8 cellular contexts compared by ENCODE assay signal in genomic region chr1:87335175-87335992, GRCh38. TPM values are rescaled to one million over a fixed set of nuclear protein-coding genes. Genes with fewer than 3 reads are reported as not detected.
DNase-seq lines count a peak whose midpoint lies in the region; ATAC-seq and TF ChIP-seq lines count a peak whose summit lies in the region.

No MANE protein-coding gene starts in this region.

- peaks cover 44 to 47% of the 10 kb centered on the region in 2 experiments for H3K4me1 ChIP-seq in neutrophil (ENCODE audit: control insufficient read depth in 1 of 2, insufficient read depth in 1 of 2, low read depth in 1 of 2, low read length in 1 of 2)
- peaks cover 37% of the 10 kb centered on the region for H3K4me1 ChIP-seq in upper lobe of right lung

- ATAC-seq in GM19463 (IDR thresholded peaks at IDR 0.05; ENCODE audit: unreplicated experiment), result peak; percentile 49
- ATAC-seq in upper lobe of right lung, result peak; percentile 81

- no TSS peak for BruUV-seq in Calu3 (replicated peaks; lab: Mats Ljungman, UMichigan)

- CTCF ChIA-PET in Calu3 (lab: Charles Lee), result interaction anchor here (0.6 to 1.3 kb wide), 7 partner anchors 11 to 814 kb away, joined by 3 to 11 read pairs (median 4); no protein-coding TSS in a partner anchor
- CTCF ChIA-PET in activated naive CD4-positive, alpha-beta T cell treated with anti-CD3 and anti-CD28 coated beads for 36 hours (lab: Charles Lee), result interaction anchor here (0.6 to 2.7 kb wide), 3 partner anchors 10 to 593 kb away, joined by 3 to 13 read pairs (median 5); no protein-coding TSS in a partner anchor

- H3K36me3 Mint-ChIP-seq in Calu3 (ENCODE audit: insufficient read depth, unreplicated experiment), result peaks cover 94% of the 10 kb centered on the region
- peaks cover 6% of the 10 kb centered on the region for H3K36me3 Mint-ChIP-seq in activated naive CD4-positive, alpha-beta T cell treated with anti-CD3 and anti-CD28 coated beads for 36 hours (ENCODE audit: low read depth)

- TF ChIP-seq CTCF in Calu3 (IDR thresholded peaks at IDR 0.05; ENCODE audit: unreplicated experiment) (no peak), neutrophil (IDR thresholded peaks at IDR 0.05) (no peak), upper lobe of right lung (IDR thresholded peaks at IDR 0.05) (peak; percentile 22)

- peaks cover 32% of the 10 kb centered on the region for H3K4me1 Mint-ChIP-seq in Calu3 (ENCODE audit: low read depth, unreplicated experiment)
- H3K4me1 Mint-ChIP-seq in activated naive CD4-positive, alpha-beta T cell treated with anti-CD3 and anti-CD28 coated beads for 36 hours (ENCODE audit: low read depth), result peaks cover 46% of the 10 kb centered on the region

- H3K27ac Mint-ChIP-seq in Calu3 (ENCODE audit: unreplicated experiment), result peak overlapping the region; percentile 87
- H3K27ac Mint-ChIP-seq in activated naive CD4-positive, alpha-beta T cell treated with anti-CD3 and anti-CD28 coated beads for 36 hours, result peak overlapping the region; percentile 76

- peak; percentile 72 for DNase-seq in Calu3
- DNase-seq in HPDE6-E6E7 (ENCODE audit: extremely low spot score), result peak; percentile 38
- DNase-seq in RPMI8226, result peak; percentile 71
- peak; percentile 69 for DNase-seq in activated naive CD4-positive, alpha-beta T cell treated with anti-CD3 and anti-CD28 coated beads for 36 hours
- DNase-seq in globus pallidus (ENCODE audit: low spot score), result peak; percentile 58
- DNase-seq in upper lobe of right lung, result peak; percentile 91

- H3K4me3 Mint-ChIP-seq in Calu3 (ENCODE audit: low read depth, unreplicated experiment), result peak overlapping the region; percentile 94
- H3K4me3 Mint-ChIP-seq in activated naive CD4-positive, alpha-beta T cell treated with anti-CD3 and anti-CD28 coated beads for 36 hours, result peak overlapping the region; percentile 72

- H3K4me3 ChIP-seq in neutrophil (ENCODE audit: low read depth in 1 of 2, low read length in 1 of 2), result peak overlapping the region; percentile 59 to 70
- peak overlapping the region; percentile 77 for H3K4me3 ChIP-seq in upper lobe of right lung

- H3K27me3 ChIP-seq in neutrophil (no peaks in the 10 kb centered on the region), upper lobe of right lung (no peaks in the 10 kb centered on the region)

- no peaks in the 10 kb centered on the region for H3K9me3 Mint-ChIP-seq in Calu3 (ENCODE audit: low read depth, unreplicated experiment)
- no peaks in the 10 kb centered on the region for H3K9me3 Mint-ChIP-seq in activated naive CD4-positive, alpha-beta T cell treated with anti-CD3 and anti-CD28 coated beads for 36 hours

- intact Hi-C loops in Calu3 (cut with micrococcal nuclease; ENCODE audit: unreplicated experiment) (loop anchor here (2.0 to 5.0 kb wide), 3 partner anchors 115 to 472 kb away; no protein-coding TSS in a partner anchor), upper lobe of right lung (cut with DNase I) (no loop called here)
- intact Hi-C loops in activated naive CD4-positive, alpha-beta T cell treated with anti-CD3 and anti-CD28 coated beads for 36 hours (cut with micrococcal nuclease), result loop anchor here (1.0 kb wide), 2 partner anchors 9 to 183 kb away; no protein-coding TSS in a partner anchor

- H3K9me3 ChIP-seq in neutrophil, result no peaks in the 10 kb centered on the region
- H3K9me3 ChIP-seq in upper lobe of right lung, result no peaks in the 10 kb centered on the region

- H3K27ac ChIP-seq in neutrophil, result peak overlapping the region; percentile 81
- H3K27ac ChIP-seq in upper lobe of right lung, result peak overlapping the region; percentile 82

- H3K27me3 Mint-ChIP-seq in Calu3 (ENCODE audit: unreplicated experiment), result no peaks in the 10 kb centered on the region
- H3K27me3 Mint-ChIP-seq in activated naive CD4-positive, alpha-beta T cell treated with anti-CD3 and anti-CD28 coated beads for 36 hours (ENCODE audit: low read depth), result peaks cover 27% of the 10 kb centered on the region

- H3K36me3 ChIP-seq in neutrophil (peaks cover 38% of the 10 kb centered on the region), upper lobe of right lung (peaks cover 13% of the 10 kb centered on the region)

RNA-seq across cellular contexts. Expression of gene LMO4, which starts 6.7 kb away (rescaled TPM):
- total RNA-seq in Calu3 (2022) (95.0 and 132 TPM in 2 replicates), upper lobe of right lung (46.5 TPM)
- 10 to 100 TPM; 15.5 to 19.5 TPM for total RNA-seq in activated naive CD4-positive, alpha-beta T cell treated with anti-CD3 and anti-CD28 coated beads for 36 hours

Comparison
In these comparisons a context has a peak if more than half of its experiments do, and no peak if none do; other contexts are left out.
1. Peak in every context shown above with its lines: DNase-seq, ATAC-seq, H3K4me3 ChIP-seq and H3K27ac ChIP-seq.
2. DNase-seq: peak in every context shown above with its lines; median percentile 91 in upper lobe of right lung; 72 in Calu3; 71 in RPMI8226; 69 in activated naive CD4-positive, alpha-beta T cell treated with anti-CD3 and anti-CD28 coated beads for 36 hours; 58 in globus pallidus; 38 in HPDE6-E6E7.